11 cellular contexts compared by ENCODE assay signal in genomic region chr6:20876016-20876415, GRCh38.
A peak's percentile ranks its signal among the peaks of the same experiment; 100 is the strongest.
DNase-seq lines count a peak whose midpoint lies in the region; ATAC-seq and TF ChIP-seq lines count a peak whose summit lies in the region.
"Had no signal": no experiment of that assay in that cellular context is flagged by ENCODE, and none has a peak within 500 bp of the region (broad histone marks: within the 10 kb centered on the region; RNA-seq: fewer than 3 reads in every experiment).

No MANE protein-coding gene starts in this region.

- H3K4me1 Mint-ChIP-seq in neural crest cell = peaks cover 25% of the 10 kb centered on the region

- H3K4me3 Mint-ChIP-seq in neural crest cell = no peak overlapping the region
- H3K4me3 Mint-ChIP-seq: activated CD8-positive, alpha-beta T cell treated with anti-CD3 and anti-CD28 coated beads, Interleukin-2, amount 10 ng/mL, durations not matched to agents 7 days and 5 days; stimulated activated naive CD8-positive, alpha-beta T cell treated with anti-CD3 and anti-CD28 coated beads, Interleukin-15, amount 100 ng/mL, for 72 hours had no signal

- peak overlapping the region; percentile 55 for H3K27ac Mint-ChIP-seq in neural crest cell (ENCODE audit: unreplicated experiment)
- H3K27ac Mint-ChIP-seq: activated CD8-positive, alpha-beta T cell treated with anti-CD3 and anti-CD28 coated beads, Interleukin-2, amount 10 ng/mL, durations not matched to agents 7 days and 5 days had no signal

- H3K36me3 Mint-ChIP-seq in neural crest cell (ENCODE audit: low read depth) = no peaks in the 10 kb centered on the region

- no peaks in the 10 kb centered on the region for H3K9me3 Mint-ChIP-seq in neural crest cell

- ATAC-seq in HG03196 (IDR thresholded peaks at IDR 0.05; ENCODE audit: unreplicated experiment) = no peak
- no peak for ATAC-seq in GM21367 (IDR thresholded peaks at IDR 0.05; ENCODE audit: unreplicated experiment)
- no peak for ATAC-seq in HG02571 (IDR thresholded peaks at IDR 0.05; ENCODE audit: unreplicated experiment)
- ATAC-seq: activated CD8-positive, alpha-beta T cell treated with anti-CD3 and anti-CD28 coated beads, Interleukin-2, amount 10 ng/mL, durations not matched to agents 7 days and 5 days; stimulated activated naive CD8-positive, alpha-beta T cell treated with anti-CD3 and anti-CD28 coated beads, Interleukin-15, amount 100 ng/mL, for 72 hours had no signal

- DNase-seq in EH (ENCODE audit: low read depth) = peak; percentile 81
- peak; percentile 67 for DNase-seq in M059J (ENCODE audit: low read depth)
- DNase-seq in dermis blood vessel endothelial cell = peak; percentile 48
- DNase-seq in neural crest cell (ENCODE audit: low read depth, low spot score) = no peak
- DNase-seq in middle frontal gyrus (ENCODE audit: extremely low spot score, low spot score) = no peak
- DNase-seq: activated CD8-positive, alpha-beta T cell treated with anti-CD3 and anti-CD28 coated beads, Interleukin-2, amount 10 ng/mL, durations not matched to agents 7 days and 5 days; heart right ventricle; stimulated activated naive CD8-positive, alpha-beta T cell treated with anti-CD3 and anti-CD28 coated beads, Interleukin-15, amount 100 ng/mL, for 72 hours had no signal

- TF ChIP-seq CTCF in neural crest cell (conservative IDR thresholded peaks at IDR 0.05) = no peak

- no peaks in the 10 kb centered on the region for H3K27me3 Mint-ChIP-seq in neural crest cell (ENCODE audit: low read depth)
- H3K27me3 Mint-ChIP-seq: stimulated activated naive CD8-positive, alpha-beta T cell treated with anti-CD3 and anti-CD28 coated beads, Interleukin-15, amount 100 ng/mL, for 72 hours had no signal

Comparison
In these comparisons a context has a peak if more than half of its experiments do, and no peak if none do; other contexts are left out.
1. DNase-seq: peak in EH (single experiment), M059J (single experiment) and dermis blood vessel endothelial cell (single experiment); none in neural crest cell (single experiment) and middle frontal gyrus (single experiment).